In genomic region chr13:99661791-99662190, GRCh38 we compare ENCODE assay signal across 20 cellular contexts. TPM values are rescaled to one million over a fixed set of nuclear protein-coding genes. Genes with fewer than 3 reads are reported as not detected.
A peak's percentile ranks its signal among the peaks of the same experiment; 100 is the strongest.
DNase-seq lines count a peak whose midpoint lies in the region; TF ChIP-seq lines count a peak whose summit lies in the region.
"Had no signal": no experiment of that assay in that cellular context is flagged by ENCODE, and none has a peak within 500 bp of the region (broad histone marks: within the 10 kb centered on the region; RNA-seq: fewer than 3 reads in every experiment).

No MANE protein-coding gene starts in this region.

- no TSS peak for BruUV-seq in Caco-2 (replicated peaks; lab: Mats Ljungman, UMichigan)

- 94 to 98% methylated on average over 3 of the region's 3 CpGs for WGBS in thyroid gland, 2 donors

- H3K9ac ChIP-seq in HUES6 (ENCODE audit: low read length) = no peak overlapping the region
- H3K9ac ChIP-seq in SK-N-MC (ENCODE audit: insufficient read length) = peak overlapping the region; percentile 2

- no peaks in the 10 kb centered on the region for H3K27me3 Mint-ChIP-seq in Caco-2 (ENCODE audit: insufficient read depth, unreplicated experiment)

- H3K27ac Mint-ChIP-seq in Caco-2 (ENCODE audit: unreplicated experiment) = no peak overlapping the region
- H3K27ac Mint-ChIP-seq: CD14-positive monocyte had no signal

- POLR2A ChIA-PET in Caco-2 (lab: Charles Lee) = no interaction called here

- no peaks in the 10 kb centered on the region for H3K9me3 ChIP-seq in HUES6 (ENCODE audit: control insufficient read depth, insufficient read depth, low read depth, low read length)
- no peaks in the 10 kb centered on the region for H3K9me3 ChIP-seq in SK-N-MC (ENCODE audit: low read depth, low read length)
- no peaks in the 10 kb centered on the region for H3K9me3 ChIP-seq in Caco-2
- no peaks in the 10 kb centered on the region for H3K9me3 ChIP-seq in thyroid gland
- H3K9me3 ChIP-seq: adrenal gland, gastrocnemius medialis, neutrophil, uterus had no signal

- no peak for TF ChIP-seq POLR2A in thyroid gland (IDR thresholded peaks at IDR 0.05)

- no peaks in the 10 kb centered on the region for H3K27me3 ChIP-seq in HUES6 (ENCODE audit: control insufficient read depth, insufficient read depth, low read length)
- no peaks in the 10 kb centered on the region for H3K27me3 ChIP-seq in Caco-2 (replicated peaks; ENCODE audit: control insufficient read depth, insufficient read depth, low read length)
- H3K27me3 ChIP-seq in thyroid gland = no peaks in the 10 kb centered on the region
- H3K27me3 ChIP-seq: adrenal gland, gastrocnemius medialis, uterus had no signal

- H3K36me3 Mint-ChIP-seq in Caco-2 (ENCODE audit: insufficient read depth, unreplicated experiment) = no peaks in the 10 kb centered on the region
- H3K36me3 Mint-ChIP-seq: CD14-positive monocyte had no signal

- H3K4me3 ChIP-seq in HUES6 (ENCODE audit: low read depth, low read length) (no peak overlapping the region), SK-N-MC (peak overlapping the region; percentile 51), Caco-2 (ENCODE audit: low read depth, low read length) (no peak overlapping the region), thyroid gland (replicated peaks in 1 of 3) (no peak overlapping the region)
- H3K4me3 ChIP-seq: adrenal gland, gastrocnemius medialis, smooth muscle cell, uterus had no signal

- H3K36me3 ChIP-seq in HUES6 (ENCODE audit: control insufficient read depth, insufficient read depth, low read length) = no peaks in the 10 kb centered on the region
- H3K36me3 ChIP-seq in SK-N-MC (ENCODE audit: insufficient read depth, low read length) = no peaks in the 10 kb centered on the region
- H3K36me3 ChIP-seq in Caco-2 (ENCODE audit: control insufficient read depth, insufficient read depth, low read length) = no peaks in the 10 kb centered on the region
- no peaks in the 10 kb centered on the region for H3K36me3 ChIP-seq in thyroid gland
- H3K36me3 ChIP-seq: adrenal gland, gastrocnemius medialis, neutrophil, uterus had no signal

- H3K27ac ChIP-seq in HUES6 (ENCODE audit: low read depth, low read length) (peak overlapping the region; percentile 97), SK-N-MC (peak overlapping the region; percentile 71), thyroid gland (no peak overlapping the region)
- H3K27ac ChIP-seq: adrenal gland, gastrocnemius medialis, neutrophil, uterus had no signal

- TF ChIP-seq CTCF in Caco-2 (IDR thresholded peaks at IDR 0.05; ENCODE audit: insufficient read depth in 1 of 2, low read depth in 1 of 2, low read length in 1 of 2, severe bottlenecking in 1 of 2, unreplicated experiment in 1 of 2) (no peak), thyroid gland (IDR thresholded peaks at IDR 0.05) (no peak)

- CTCF ChIA-PET in Caco-2 (lab: Charles Lee) = no interaction called here

- H3K4me1 Mint-ChIP-seq in Caco-2 (ENCODE audit: low read depth, unreplicated experiment) = peaks cover 4% of the 10 kb centered on the region

- DNase-seq in COR-L47 (lab: John Stamatoyannopoulos, UW) = peak; percentile 71
- no peak for DNase-seq in SK-N-MC (ENCODE audit: low read depth, low spot score)
- peak; percentile 61 for DNase-seq in iPS-NIHi11 (ENCODE audit: low spot score)
- DNase-seq in DMS79 treated with DMSO at 0.1 percent for 48 hours (lab: John Stamatoyannopoulos, UW) = no peak
- no peak for DNase-seq in Caco-2
- DNase-seq in HuH-7.5 (ENCODE audit: low spot score) = no peak
- DNase-seq in thyroid gland = no peak
- DNase-seq: activated CD4-positive, alpha-beta T cell treated with anti-CD3 and anti-CD28 coated beads for 48 hours; activated effector memory CD4-positive, alpha-beta T cell treated with anti-CD3 and anti-CD28 coated beads, Interleukin-2, amount 50 U/mL, for 16 hours; adrenal gland; erythroblast; gastrocnemius medialis; KBM-7; stimulated activated CD4-positive, alpha-beta T cell treated with anti-CD3 and anti-CD28 coated beads, Interleukin-4, amount 100 ng/mL, for 4 hours; SW 1271; uterus had no signal

- H3K4me1 ChIP-seq in HUES6 (ENCODE audit: control insufficient read depth, insufficient read depth, low read length) (peaks cover 76% of the 10 kb centered on the region), Caco-2 (peaks cover 6% of the 10 kb centered on the region; the same call in 1 of the 2 replicates), thyroid gland (peaks cover 3 to 6% of the 10 kb centered on the region in 2 donors)
- H3K4me1 ChIP-seq: adrenal gland, gastrocnemius medialis, uterus had no signal

- H3K4me3 Mint-ChIP-seq in Caco-2 (ENCODE audit: unreplicated experiment) = no peak overlapping the region

- no peaks in the 10 kb centered on the region for H3K9me3 Mint-ChIP-seq in Caco-2 (ENCODE audit: unreplicated experiment)
- H3K9me3 Mint-ChIP-seq: CD14-positive monocyte had no signal

- intact Hi-C loops in Caco-2 (cut with micrococcal nuclease; ENCODE audit: unreplicated experiment) (no loop called here), thyroid gland (cut with DNase I) (no loop called here)

RNA-seq across cellular contexts. Expression of gene CLYBL, which starts 55.3 kb away (rescaled TPM):
- total RNA-seq in Caco-2 (2022) (2.1 and 2.6 TPM in 2 replicates), thyroid gland (10 to 100 TPM in 3 of 4 donors, 1 to 10 TPM in 1; 7.6 to 26.0 (median 13.3) TPM)

Comparison
In these comparisons a context has a peak if more than half of its experiments do, and no peak if none do; other contexts are left out.
1. DNase-seq: peak in COR-L47 (single experiment) and iPS-NIHi11 (single experiment); none in SK-N-MC (single experiment), DMS79 treated with DMSO at 0.1 percent for 48 hours (single experiment), Caco-2 (0 of 2), HuH-7.5 (single experiment) and thyroid gland (0 of 2).
2. H3K27ac ChIP-seq: peak in HUES6 (single experiment) and SK-N-MC (single experiment); none in thyroid gland (0 of 3).